Comparison of ENCODE assay signal across 7 cellular contexts in the genomic region with DNA sequence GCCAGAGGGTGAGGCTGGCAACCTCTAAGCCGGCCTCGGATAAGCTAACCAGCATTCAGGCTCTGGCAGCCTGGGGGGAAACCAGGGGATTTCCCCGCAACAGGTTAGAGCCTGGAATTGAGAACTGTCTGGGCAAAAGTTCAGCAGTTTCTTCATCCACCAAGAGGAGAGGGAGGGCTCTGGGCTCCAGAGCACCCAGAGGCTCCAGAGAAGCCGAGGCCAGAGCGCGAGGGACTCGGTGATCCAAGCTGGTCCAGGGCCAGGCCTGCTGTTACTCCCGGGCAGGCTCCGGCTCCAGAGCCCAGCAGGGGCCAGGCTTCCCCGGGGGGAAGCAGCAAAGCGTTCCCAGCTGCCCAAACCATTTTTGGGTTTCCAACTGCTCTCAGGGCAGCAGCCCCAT. TPM values are rescaled to one million over a fixed set of nuclear protein-coding genes. Genes with fewer than 3 reads are reported as not detected.
A peak's percentile ranks its signal among the peaks of the same experiment; 100 is the strongest.
DNase-seq lines count a peak whose midpoint lies in the region; ATAC-seq and TF ChIP-seq lines count a peak whose summit lies in the region.
"Had no signal": no experiment of that assay in that cellular context is flagged by ENCODE, and none has a peak within 500 bp of the region (broad histone marks: within the 10 kb centered on the region; RNA-seq: fewer than 3 reads in every experiment).

No MANE protein-coding gene starts in this region.

- H3K9me3 Mint-ChIP-seq in natural killer cell treated with Interleukin-12 subunit alpha and Interleukin-12 subunit beta and Interleukin-15 and Interleukin-18, amount 100 ng/mL, for 72 hours: no peaks in the 10 kb centered on the region

- no peaks in the 10 kb centered on the region for H3K27me3 Mint-ChIP-seq in natural killer cell treated with Interleukin-12 subunit alpha and Interleukin-12 subunit beta and Interleukin-15 and Interleukin-18, amount 100 ng/mL, for 72 hours

- H3K27ac ChIP-seq in cingulate gyrus (ENCODE audit: low read depth, low read length): peak overlapping the region; percentile 10

- no peaks in the 10 kb centered on the region for H3K36me3 Mint-ChIP-seq in natural killer cell treated with Interleukin-12 subunit alpha and Interleukin-12 subunit beta and Interleukin-15 and Interleukin-18, amount 100 ng/mL, for 72 hours

- no peak overlapping the region for H3K4me3 ChIP-seq in GM12865 (ENCODE audit: low read depth, low read length)

- TF ChIP-seq CTCF in GM12865 (IDR thresholded peaks at IDR 0.05; ENCODE audit: insufficient read depth, low read depth, low read length, missing control alignments): no peak

- peak overlapping the region; percentile 75 for H3K4me3 Mint-ChIP-seq in natural killer cell treated with Interleukin-12 subunit alpha and Interleukin-12 subunit beta and Interleukin-15 and Interleukin-18, amount 100 ng/mL, for 72 hours

- H3K4me1 Mint-ChIP-seq in natural killer cell treated with Interleukin-12 subunit alpha and Interleukin-12 subunit beta and Interleukin-15 and Interleukin-18, amount 100 ng/mL, for 72 hours (ENCODE audit: low read depth in 2 of 2): peaks cover 43 to 46% of the 10 kb centered on the region in 2 donors

- DNase-seq in GM12865 (ENCODE audit: low read depth) (peak; percentile 51), KBM-7 (no peak), NOMO-1 (lab: John Stamatoyannopoulos, UW; ENCODE audit: unreplicated experiment in 2 of 2) (no peak)
- DNase-seq in natural killer cell treated with Interleukin-12 subunit alpha and Interleukin-12 subunit beta and Interleukin-15 and Interleukin-18, amount 100 ng/mL, for 72 hours (ENCODE audit: low spot score): no peak
- DNase-seq in stimulated activated CD4-positive, alpha-beta T cell treated with anti-CD3 and anti-CD28 coated beads, Interleukin-4, amount 100 ng/mL, for 24 hours: no peak
- DNase-seq: activated gamma-delta T cell had no signal

- peak overlapping the region; percentile 93 to 94 for H3K27ac Mint-ChIP-seq in natural killer cell treated with Interleukin-12 subunit alpha and Interleukin-12 subunit beta and Interleukin-15 and Interleukin-18, amount 100 ng/mL, for 72 hours

- in situ Hi-C loops in KBM-7 (cut with MboI; ENCODE audit: low pct_unique_long_range_greater_than_20kb, low sequenced_read_pairs): no loop called here

- no peak for ATAC-seq in natural killer cell treated with Interleukin-12 subunit alpha and Interleukin-12 subunit beta and Interleukin-15 and Interleukin-18, amount 100 ng/mL, for 72 hours

RNA-seq across cellular contexts. Expression of a gene that starts 13.3 kb away (rescaled TPM):
- total RNA-seq in natural killer cell treated with Interleukin-12 subunit alpha and Interleukin-12 subunit beta and Interleukin-15 and Interleukin-18, amount 100 ng/mL, for 72 hours: 100 to 1,000 TPM; 160 to 229 TPM

RNA-seq across cellular contexts. Expression of a gene that starts 17.5 kb away (rescaled TPM):
- 100 to 1,000 TPM in 1 of 2 donors, 10 to 100 TPM in 1; 85.5 to 142 TPM for total RNA-seq in natural killer cell treated with Interleukin-12 subunit alpha and Interleukin-12 subunit beta and Interleukin-15 and Interleukin-18, amount 100 ng/mL, for 72 hours

RNA-seq across cellular contexts. Expression of a gene that starts 32.4 kb away (rescaled TPM):
- 10 to 100 TPM; 43.9 to 58.4 TPM for total RNA-seq in natural killer cell treated with Interleukin-12 subunit alpha and Interleukin-12 subunit beta and Interleukin-15 and Interleukin-18, amount 100 ng/mL, for 72 hours

RNA-seq across cellular contexts. Expression of a gene that starts 46.3 kb away (rescaled TPM):
- total RNA-seq in natural killer cell treated with Interleukin-12 subunit alpha and Interleukin-12 subunit beta and Interleukin-15 and Interleukin-18, amount 100 ng/mL, for 72 hours: not detected

RNA-seq across cellular contexts. Expression of a gene that starts 49.3 kb away (rescaled TPM):
- total RNA-seq in natural killer cell treated with Interleukin-12 subunit alpha and Interleukin-12 subunit beta and Interleukin-15 and Interleukin-18, amount 100 ng/mL, for 72 hours: 100 to 1,000 TPM; 290 to 675 TPM
